9 cellular contexts compared by ENCODE assay signal in genomic region chr22:38982008-38982927, GRCh38. TPM values are rescaled to one million over a fixed set of nuclear protein-coding genes. Genes with fewer than 3 reads are reported as not detected.
DNase-seq lines count a peak whose midpoint lies in the region; ATAC-seq and TF ChIP-seq lines count a peak whose summit lies in the region.
"Had no signal": no experiment of that assay in that cellular context is flagged by ENCODE, and none has a peak within 500 bp of the region (broad histone marks: within the 10 kb centered on the region; RNA-seq: fewer than 3 reads in every experiment).

Gene APOBEC3B, plus strand, starts transcription at chr22:38982347. Its CDS starts 107 bp downstream, at chr22:38982454.

- peak within 1 kb of the TSS; percentile 53 for H2BK5ac ChIP-seq in IMR-90 (ENCODE audit: low read depth, low read length, poor library complexity, severe bottlenecking)

- no peaks in the 10 kb centered on the region for H4K20me1 ChIP-seq in IMR-90 (ENCODE audit: insufficient read depth, low read length)

- peak within 1 kb of the TSS; percentile 70 for H3K4ac ChIP-seq in IMR-90 (ENCODE audit: low read depth, low read length)

- peak within 1 kb of the TSS; percentile 82 for H2AFZ ChIP-seq in IMR-90 (replicated peaks; ENCODE audit: low read length, poor library complexity)

- H3K23ac ChIP-seq in IMR-90 (ENCODE audit: low read depth, low read length), result peak within 1 kb of the TSS; percentile 7; the same call in 1 of the 2 replicates

- peaks cover 8% of the 10 kb centered on the region for H3K4me1 ChIP-seq in IMR-90 (ENCODE audit: control insufficient read depth, insufficient read depth, low read length)
- peaks cover 50% of the 10 kb centered on the region for H3K4me1 ChIP-seq in body of pancreas

- H3K36me3 ChIP-seq in IMR-90 (ENCODE audit: control insufficient read depth, insufficient read depth, low read length), result no peaks in the 10 kb centered on the region; the same call in 1 of the 2 replicates
- no peaks in the 10 kb centered on the region for H3K36me3 ChIP-seq in body of pancreas (replicated peaks in 1 of 2; ENCODE audit: insufficient read depth in 1 of 2, low read depth in 2 of 2)

- no peak for TF ChIP-seq CTCF in C4-2B (conservative IDR thresholded peaks at IDR 0.05)
- no peak for TF ChIP-seq CTCF in IMR-90 (conservative IDR thresholded peaks at IDR 0.05; ENCODE audit: low read depth, low read length)
- no peak for TF ChIP-seq CTCF in body of pancreas (IDR thresholded peaks at IDR 0.05)

- no peak within 1 kb of the TSS for H3K18ac ChIP-seq in IMR-90 (ENCODE audit: low read depth, low read length)

- POLR2A ChIA-PET in IMR-90 (lab: Charles Lee; ENCODE audit: unreplicated experiment), result interaction anchor here (0.6 kb wide), 1 partner anchor 157 kb away, joined by 3 read pairs; no protein-coding TSS in a partner anchor

- in situ Hi-C loops in IMR-90 (cut with MboI; ENCODE audit: low sequenced_read_pairs), result no loop called here

- ATAC-seq in GM19438 (IDR thresholded peaks at IDR 0.05; ENCODE audit: low read depth, unreplicated experiment) (peak; percentile 55), IMR-90 (ENCODE audit: low read depth) (peak; percentile 100), body of pancreas (peak; percentile 85)

- peak within 1 kb of the TSS; percentile 16; the same call in 1 of the 2 replicates for H3K9ac ChIP-seq in IMR-90 (ENCODE audit: low read depth, low read length)

- CTCF ChIA-PET in IMR-90 (lab: Yijun Ruan, JAX), result interaction anchor here (0.8 to 1.0 kb wide), 2 partner anchors 9 to 21 kb away, joined by 4 to 6 read pairs; no protein-coding TSS in a partner anchor

- no peak within 1 kb of the TSS; the same call in none of the 2 replicates for H4K5ac ChIP-seq in IMR-90 (ENCODE audit: low read depth, low read length)

- H3K14ac ChIP-seq in IMR-90 (replicated peaks; ENCODE audit: low read depth, low read length), result peak within 1 kb of the TSS; percentile 88

- H2AK5ac ChIP-seq in IMR-90 (ENCODE audit: low read depth, low read length), result peak within 1 kb of the TSS; percentile 51; the same call in 1 of the 2 replicates

- dilution Hi-C loops in IMR-90 (cut with HindIII; ENCODE audit: low sequenced_read_pairs, unreplicated experiment), result no loop called here

- no peak within 1 kb of the TSS for H2BK15ac ChIP-seq in IMR-90 (ENCODE audit: low read depth, low read length)

- peak within 1 kb of the TSS; percentile 79 for H3K27ac ChIP-seq in C4-2B
- H3K27ac ChIP-seq in IMR-90 (ENCODE audit: insufficient read depth, low read length), result peak within 1 kb of the TSS; percentile 43; the same call in 1 of the 2 replicates
- peak within 1 kb of the TSS in 3 of 4 donors; percentile 86 to 95 (median 92) for H3K27ac ChIP-seq in body of pancreas
- H3K27ac ChIP-seq in skin epidermis, result peak within 1 kb of the TSS in 20 of 21 experiments; percentile 14 to 87 (median 58)
- H3K27ac ChIP-seq: SK-N-MC had no signal

- intact Hi-C loops in IMR-90 (cut with micrococcal nuclease), result loop anchor here (5.0 kb wide), 1 partner anchor 110 kb away; the partner anchor contains the start of gene CBX6
- intact Hi-C loops in body of pancreas (cut with DNase I), result no loop called here

- H4K8ac ChIP-seq in IMR-90 (ENCODE audit: low read depth in 2 of 2, low read length in 2 of 2), result peak within 1 kb of the TSS; percentile 52 to 70; a peak in 3 of 4 replicates

- H3K4me3 ChIP-seq in IMR-90 (ENCODE audit: insufficient read depth, low read depth, low read length) (peak within 1 kb of the TSS; percentile 22), body of pancreas (no peak within 1 kb of the TSS), skin epidermis (peak within 1 kb of the TSS; percentile 12 to 45 (median 23))
- H3K4me3 ChIP-seq: SK-N-MC had no signal

- H3K9me3 ChIP-seq in IMR-90 (ENCODE audit: control insufficient read depth, insufficient read depth, low read length) (no peaks in the 10 kb centered on the region; the same call in 1 of the 2 replicates), body of pancreas (no peaks in the 10 kb centered on the region)

- TF ChIP-seq POLR2A in IMR-90 (IDR thresholded peaks at IDR 0.05; ENCODE audit: low read depth, low read length) (peak; percentile 31; the same call in 1 of the 2 replicates), body of pancreas (IDR thresholded peaks at IDR 0.05) (peak; percentile 71 to 83 (median 83))

- peak within 1 kb of the TSS; percentile 71; the same call in 1 of the 2 replicates for H2BK120ac ChIP-seq in IMR-90 (ENCODE audit: low read depth, low read length)

- H3K56ac ChIP-seq in IMR-90 (ENCODE audit: extremely low read depth, insufficient read depth, low read length), result 0 out of 2 replicates have a peak within 1 kb of the TSS, but pooled peaks have one; percentile 8

- 15% methylated on average over 6 of the region's 16 CpGs; no CpG with 5 or more reads in 1 of the 2 experiments for WGBS in IMR-90 (ENCODE audit: extremely low coverage in 2 of 2, insufficient read length in 1 of 2), 2 experiments
- WGBS in body of pancreas, 2 donors, result 13 to 27% methylated on average over 3 to 15 of the region's 16 CpGs

- BruUV-seq in IMR-90 (replicated peaks; lab: Mats Ljungman, UMichigan), result no TSS peak

- peak within 1 kb of the TSS; percentile 70 for H3K4me2 ChIP-seq in IMR-90 (ENCODE audit: low read depth, low read length)

- peak within 1 kb of the TSS; percentile 7 for H2AK9ac ChIP-seq in IMR-90 (replicated peaks; ENCODE audit: low read depth, low read length, poor library complexity)

- peak within 1 kb of the TSS; percentile 71 for H4K91ac ChIP-seq in IMR-90 (ENCODE audit: insufficient read depth, low read depth, low read length)

- TF ChIP-seq RAD21 in IMR-90 (IDR thresholded peaks at IDR 0.05; ENCODE audit: low read length), result no peak

- DNase-seq in IMR-90, result peak; percentile 95
- peak; percentile 51 for DNase-seq in T-helper 9 cell
- DNase-seq in body of pancreas, result peak in 3 of 4 donors; percentile 91 to 98 (median 96)
- peak; percentile 72 for DNase-seq in iPS-NIHi11 (ENCODE audit: low spot score)
- no peak for DNase-seq in NCI-H82 (lab: John Stamatoyannopoulos, UW)

- H2BK20ac ChIP-seq in IMR-90 (ENCODE audit: low read depth, low read length), result peak within 1 kb of the TSS; percentile 54; the same call in 1 of the 2 replicates

- no peaks in the 10 kb centered on the region for H3K27me3 ChIP-seq in IMR-90 (ENCODE audit: control insufficient read depth, insufficient read depth, low read length)
- H3K27me3 ChIP-seq in body of pancreas, result no peaks in the 10 kb centered on the region

- H3K79me1 ChIP-seq in IMR-90 (ENCODE audit: low read depth in 1 of 2, low read length in 2 of 2), result peaks cover 4 to 10% of the 10 kb centered on the region in 2 experiments; a peak in 2 of 4 replicates

- H3K9me1 ChIP-seq in IMR-90 (ENCODE audit: insufficient read depth, low read length), result no peaks in the 10 kb centered on the region

TF ChIP-seq in IMR-90, 13 proteins besides CTCF, POLR2A, EP300 and RAD21:
- TF ChIP-seq CEBPB (IDR thresholded peaks at IDR 0.05; ENCODE audit: low read depth, low read length) (no peak), MXI1 (IDR thresholded peaks at IDR 0.05; ENCODE audit: borderline replicate concordance, low read depth, low read length) (peak; percentile 74), FOS (IDR thresholded peaks at IDR 0.05; ENCODE audit: low read depth, low read length) (peak; percentile 86), MAZ (IDR thresholded peaks at IDR 0.05; ENCODE audit: borderline replicate concordance, low read depth, low read length) (peak; percentile 78; the same call in 1 of the 2 replicates)

RNA-seq across cellular contexts. Expression of gene APOBEC3B, which starts in this region (rescaled TPM):
- total RNA-seq in IMR-90 (2012; rRNA removed), result 17.2 and 17.6 TPM in 2 replicates
- 34.2 and 35.1 TPM in 2 replicates for polyA plus RNA-seq in IMR-90 (2012; rRNA removed)
- 19.0 and 30.1 TPM in 2 replicates for polyA plus RNA-seq in IMR-90 (2012; cell fraction: cytosol; rRNA removed)
- polyA plus RNA-seq in IMR-90 (2012; cell fraction: nucleus; rRNA removed; ENCODE audit: low replicate concordance), result 11.0 and 11.8 TPM in 2 replicates
- 1 to 10 TPM in 1 of 2 donors, not detected in 1; 2.1 TPM for total RNA-seq in body of pancreas

Comparison
In these comparisons a context has a peak if more than half of its experiments do, and no peak if none do; other contexts are left out.
1. H3K4me3 ChIP-seq: peak in IMR-90 (single experiment) and skin epidermis (7 of 7); none in body of pancreas (0 of 2).
2. Peak in every context shown above with its lines, with median percentiles within 50 percentile points of each other: H3K27ac ChIP-seq and ATAC-seq.